ENCODE assay signal across 34 cellular contexts in the genomic region with DNA sequence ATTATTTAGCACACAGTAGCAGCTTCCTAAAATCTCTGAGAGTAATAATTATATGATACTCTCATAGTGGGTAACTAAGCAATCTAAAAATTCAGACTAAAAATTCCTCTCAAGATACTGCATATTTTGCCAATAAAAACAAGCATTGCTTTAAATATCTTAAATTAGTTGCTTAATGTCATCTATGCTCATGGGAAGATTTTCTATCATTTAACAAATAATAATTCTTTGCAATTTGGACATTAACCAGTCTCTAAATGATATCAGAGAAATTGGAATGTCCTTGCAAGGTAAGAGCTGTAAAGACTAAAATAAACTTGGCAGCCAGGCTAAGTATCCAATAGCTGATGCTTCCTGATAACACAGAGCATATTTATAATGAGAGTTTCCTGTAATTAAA.
"Had no signal": no experiment of that assay in that cellular context is flagged by ENCODE, and none has a peak within 500 bp of the region (broad histone marks: within the 10 kb centered on the region; RNA-seq: fewer than 3 reads in every experiment).

No MANE protein-coding gene starts in this region.

- H3K36me3 ChIP-seq: MG63 had no signal

- H3K27ac ChIP-seq: KMS-11 had no signal

- H3K4me3 ChIP-seq: MG63 had no signal

- H3K4me2 ChIP-seq: KMS-11 had no signal

- DNase-seq: Karpas-422, Kasumi-1, MG63, MM.1S, MV-4-11, NCI-H1048, NCI-H1092, NCI-H1092 treated with DMSO at 0.1 percent for 48 hours, NCI-H1105, NCI-H1105 treated with DMSO at 0.1 percent for 48 hours, NCI-H1417, NCI-H1417 treated with DMSO at 0.1 percent for 48 hours, NCI-H1436, NCI-H1436 treated with DMSO at 0.1 percent for 48 hours, NCI-H146, NCI-H1694, NCI-H1694 treated with DMSO at 0.1 percent for 48 hours, NCI-H187, NCI-H187 treated with DMSO at 0.1 percent for 48 hours, NCI-H1930, NCI-H2029, NCI-H2029 treated with DMSO at 0.1 percent for 48 hours, NCI-H2081, NCI-H2081 treated with DMSO at 0.1 percent for 48 hours, NCI-H2107, NCI-H2171, NCI-H2171 treated with DMSO at 0.1 percent for 48 hours, NCI-H2227 treated with DMSO at 0.1 percent for 48 hours, NCI-H226, NCI-H345, NCI-H446, NCI-H446 treated with DMSO at 0.1 percent for 48 hours, NCI-H510A had no signal

- H3K9ac ChIP-seq: KMS-11 had no signal

- H3K9me3 ChIP-seq: MG63 had no signal
